9 cellular contexts compared by ENCODE assay signal in genomic region chr12:54258286-54258685, GRCh38. TPM values are rescaled to one million over a fixed set of nuclear protein-coding genes. Genes with fewer than 3 reads are reported as not detected.
DNase-seq lines count a peak whose midpoint lies in the region; ATAC-seq and TF ChIP-seq lines count a peak whose summit lies in the region.
"Had no signal": no experiment of that assay in that cellular context is flagged by ENCODE, and none has a peak within 500 bp of the region (broad histone marks: within the 10 kb centered on the region; RNA-seq: fewer than 3 reads in every experiment).

No MANE protein-coding gene starts in this region.

- TF ChIP-seq EP300 in tibial nerve (IDR thresholded peaks at IDR 0.05), result peak in 1 of 2 donors; percentile 9

- H3K36me3 ChIP-seq in cardiac muscle cell (peaks cover 16% of the 10 kb centered on the region), tibial nerve (peaks cover 0 to 32% (median 0%) of the 10 kb centered on the region in 3 donors)

- intact Hi-C loops in Right ventricle myocardium superior (cut with DNase I), result no loop called here

- TF ChIP-seq CTCF in cardiac muscle cell (IDR thresholded peaks at IDR 0.05; ENCODE audit: low read depth, low read length) (no peak), tibial nerve (IDR thresholded peaks at IDR 0.05) (no peak)

- ATAC-seq in Right ventricle myocardium superior (ENCODE audit: poor library complexity) (no peak), GM21447 (IDR thresholded peaks at IDR 0.05; ENCODE audit: unreplicated experiment) (no peak)

- H3K27ac ChIP-seq in cardiac muscle cell (peak overlapping the region; percentile 95), tibial nerve (peak overlapping the region; percentile 31 to 88 (median 71))

- peak overlapping the region; percentile 31 for H3K4me3 ChIP-seq in cardiac muscle cell
- no peak overlapping the region for H3K4me3 ChIP-seq in tibial nerve

- H3K27me3 ChIP-seq in cardiac muscle cell (no peaks in the 10 kb centered on the region), tibial nerve (no peaks in the 10 kb centered on the region)

- H3K9me3 ChIP-seq in cardiac muscle cell (ENCODE audit: low read depth) (no peaks in the 10 kb centered on the region), tibial nerve (no peaks in the 10 kb centered on the region)

- H3K4me1 ChIP-seq in cardiac muscle cell (ENCODE audit: low read depth) (peaks cover 53% of the 10 kb centered on the region), tibial nerve (peaks cover 0 to 70% (median 36%) of the 10 kb centered on the region in 4 donors)

- DNase-seq in cardiac muscle cell (ENCODE audit: low read depth in 1 of 2, low spot score in 1 of 2), result peak in 1 of 2 donors; percentile 54
- DNase-seq in Right ventricle myocardium superior, result no peak
- peak; percentile 65 for DNase-seq in astrocyte of the hippocampus (ENCODE audit: low read depth, low spot score)
- DNase-seq in iris pigment epithelial cell (ENCODE audit: low read depth), result peak; percentile 35
- no peak for DNase-seq in tibial nerve (ENCODE audit: low spot score in 2 of 2)
- no peak for DNase-seq in NCI-H1436 treated with DMSO at 0.1 percent for 48 hours (lab: John Stamatoyannopoulos, UW)
- DNase-seq in activated naive CD4-positive, alpha-beta T cell (lab: John Stamatoyannopoulos, UW), result no peak
- DNase-seq: MM.1S had no signal

- no peak for TF ChIP-seq POLR2A in tibial nerve (IDR thresholded peaks at IDR 0.05)

RNA-seq across cellular contexts. Expression of gene CBX5, which starts 21.6 kb away (rescaled TPM):
- total RNA-seq in cardiac muscle cell (72.7 and 98.3 TPM in 2 replicates), Right ventricle myocardium superior (41.0 TPM), tibial nerve (10 to 100 TPM; 32.1 to 50.0 (median 42.4) TPM)
- 49.5 and 63.9 TPM in 2 replicates for polyA plus RNA-seq in cardiac muscle cell

RNA-seq across cellular contexts. Expression of gene HNRNPA1, which starts 22.2 kb away (rescaled TPM):
- 782 and 963 TPM in 2 replicates for total RNA-seq in cardiac muscle cell
- polyA plus RNA-seq in cardiac muscle cell, result 794 and 804 TPM in 2 replicates
- 389 TPM for total RNA-seq in Right ventricle myocardium superior
- 100 to 1,000 TPM; 450 to 769 (median 570) TPM for total RNA-seq in tibial nerve

RNA-seq across cellular contexts. Expression of gene NFE2, which starts 42.5 kb away (rescaled TPM):
- total RNA-seq in cardiac muscle cell (4.9 and 9.9 TPM in 2 replicates), Right ventricle myocardium superior (0.40 TPM), tibial nerve (not detected)
- polyA plus RNA-seq in cardiac muscle cell, result 8.4 and 10.1 TPM in 2 replicates

Comparison
In these comparisons a context has a peak if more than half of its experiments do, and no peak if none do; other contexts are left out.
1. DNase-seq: peak in astrocyte of the hippocampus (single experiment) and iris pigment epithelial cell (single experiment); none in Right ventricle myocardium superior (single experiment), tibial nerve (0 of 2), NCI-H1436 treated with DMSO at 0.1 percent for 48 hours (single experiment) and activated naive CD4-positive, alpha-beta T cell (0 of 4).